In the genomic region with DNA sequence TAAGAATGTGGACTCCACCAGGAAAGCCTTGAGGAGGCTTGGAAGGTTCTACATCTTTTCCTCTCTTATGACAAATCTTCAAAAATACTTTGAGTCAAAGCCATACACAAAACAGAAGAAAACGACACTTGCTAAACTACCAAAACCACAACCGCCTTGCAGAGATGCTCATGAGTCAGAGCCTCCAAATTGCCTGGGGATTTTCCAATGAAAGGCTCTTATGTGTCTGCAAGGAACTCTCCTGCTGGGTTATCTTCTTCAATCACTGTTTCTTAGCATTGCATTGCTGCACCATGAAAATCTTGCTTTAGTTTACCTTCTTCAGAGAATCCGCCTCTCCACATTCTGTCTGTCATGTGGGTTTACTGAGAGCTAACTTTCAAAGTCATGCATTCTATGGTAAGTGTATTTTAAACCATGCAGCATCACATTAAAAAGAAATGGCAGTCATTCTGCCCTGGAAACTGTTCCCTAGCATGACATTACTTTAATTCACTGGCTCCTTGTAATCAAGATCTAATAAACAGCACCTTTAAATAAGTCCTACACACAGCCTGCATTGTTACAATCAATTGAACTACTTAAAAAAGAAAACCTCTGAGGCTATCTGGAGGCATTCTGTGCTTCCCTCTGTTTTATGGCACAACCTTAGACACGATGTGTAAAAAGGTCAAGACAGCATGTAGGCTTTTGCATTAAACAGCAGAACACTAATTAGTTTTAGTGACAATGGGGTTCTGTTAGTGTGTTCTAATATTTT, we compare ENCODE assay signal across 10 cellular contexts.
A peak's percentile ranks its signal among the peaks of the same experiment; 100 is the strongest.
DNase-seq lines count a peak whose midpoint lies in the region; ATAC-seq and TF ChIP-seq lines count a peak whose summit lies in the region.
"Had no signal": no experiment of that assay in that cellular context is flagged by ENCODE, and none has a peak within 500 bp of the region (broad histone marks: within the 10 kb centered on the region; RNA-seq: fewer than 3 reads in every experiment).

No MANE protein-coding gene starts in this region.

- peak; percentile 76 for ATAC-seq in activated CD4-positive, alpha-beta T cell treated with anti-CD3 and anti-CD28 coated beads for 36 hours
- ATAC-seq in HG03135 (IDR thresholded peaks at IDR 0.05; ENCODE audit: unreplicated experiment), result no peak

- peak; percentile 30 for DNase-seq in activated CD4-positive, alpha-beta T cell treated with anti-CD3 and anti-CD28 coated beads for 36 hours
- no peak for DNase-seq in activated CD4-positive, alpha-beta T cell treated with anti-CD3 and anti-CD28 coated beads, Interleukin-2, amount 50 U/mL, for 1 hour
- peak; percentile 8 for DNase-seq in HS-27A (ENCODE audit: low read depth)
- DNase-seq in astrocyte of the hippocampus (ENCODE audit: low read depth, low spot score), result peak; percentile 81
- peak; percentile 87 for DNase-seq in osteoblast (ENCODE audit: insufficient read length, low spot score, missing footprints)
- DNase-seq in stomach, result no peak
- DNase-seq in NCI-H2107 (lab: John Stamatoyannopoulos, UW), result no peak
- DNase-seq: activated CD4-positive, CD25-positive, alpha-beta regulatory T cell treated with anti-CD3 and anti-CD28 coated beads, Interleukin-2, amount 50 U/mL, for 72 hours had no signal

- TF ChIP-seq POLR2A in stomach (IDR thresholded peaks at IDR 0.05), result no peak

- no peaks in the 10 kb centered on the region for H3K79me2 ChIP-seq in osteoblast (ENCODE audit: insufficient read depth, low read length)

- H3K9me3 ChIP-seq in osteoblast (ENCODE audit: low read depth, low read length) (no peaks in the 10 kb centered on the region), stomach (no peaks in the 10 kb centered on the region)

- H3K36me3 Mint-ChIP-seq in activated CD4-positive, alpha-beta T cell treated with anti-CD3 and anti-CD28 coated beads for 36 hours (ENCODE audit: low read depth), result no peaks in the 10 kb centered on the region

- H3K9me3 Mint-ChIP-seq in activated CD4-positive, alpha-beta T cell treated with anti-CD3 and anti-CD28 coated beads for 36 hours (ENCODE audit: low read depth), result no peaks in the 10 kb centered on the region

- no peak for TF ChIP-seq CTCF in osteoblast (IDR thresholded peaks at IDR 0.05; ENCODE audit: extremely low read depth, low read depth, low read length)
- no peak for TF ChIP-seq CTCF in stomach (IDR thresholded peaks at IDR 0.05)

- 53 to 77% (median 73%) methylated on average over 4 of the region's 4 CpGs for WGBS in stomach, 5 donors

- POLR2A ChIA-PET in activated CD4-positive, alpha-beta T cell treated with anti-CD3 and anti-CD28 coated beads for 36 hours (lab: Charles Lee), result no interaction called here

- no peak overlapping the region for H2AFZ ChIP-seq in osteoblast (ENCODE audit: low read length)

- no peak overlapping the region for H3K4me3 ChIP-seq in osteoblast (ENCODE audit: insufficient read depth, low read length)
- H3K4me3 ChIP-seq in stomach, result no peak overlapping the region

- H3K36me3 ChIP-seq in osteoblast (ENCODE audit: insufficient read depth, low read length) (no peaks in the 10 kb centered on the region), stomach (no peaks in the 10 kb centered on the region)

- H3K27me3 Mint-ChIP-seq in activated CD4-positive, alpha-beta T cell treated with anti-CD3 and anti-CD28 coated beads for 36 hours, result peaks cover 16% of the 10 kb centered on the region

- no peak for TF ChIP-seq EP300 in stomach (IDR thresholded peaks at IDR 0.05)

- peaks cover 6% of the 10 kb centered on the region for H3K4me1 ChIP-seq in osteoblast (ENCODE audit: insufficient read depth, low read length)
- no peaks in the 10 kb centered on the region for H3K4me1 ChIP-seq in stomach

- H3K27ac ChIP-seq in osteoblast (ENCODE audit: low read depth, low read length) (no peak overlapping the region), stomach (no peak overlapping the region)

- H3K27me3 ChIP-seq in osteoblast (ENCODE audit: insufficient read depth, low read length) (peaks cover 11% of the 10 kb centered on the region), stomach (peaks cover 0 to 7% (median 0%) of the 10 kb centered on the region in 3 donors)

- H3K4me3 Mint-ChIP-seq in activated CD4-positive, alpha-beta T cell treated with anti-CD3 and anti-CD28 coated beads for 36 hours, result no peak overlapping the region

- H3K4me2 ChIP-seq in osteoblast (ENCODE audit: insufficient read depth, low read length), result no peak overlapping the region

- no peak overlapping the region for H3K27ac Mint-ChIP-seq in activated CD4-positive, alpha-beta T cell treated with anti-CD3 and anti-CD28 coated beads for 36 hours
- H3K27ac Mint-ChIP-seq: progenitor cell of endocrine pancreas had no signal

- intact Hi-C loops in activated CD4-positive, alpha-beta T cell treated with anti-CD3 and anti-CD28 coated beads for 36 hours (cut with DNase I, micrococcal nuclease), result no loop called here
- intact Hi-C loops in stomach (cut with DNase I; ENCODE audit: low total_unique reads), result no loop called here

- H3K4me1 Mint-ChIP-seq in activated CD4-positive, alpha-beta T cell treated with anti-CD3 and anti-CD28 coated beads for 36 hours, result no peaks in the 10 kb centered on the region

- no peaks in the 10 kb centered on the region for H4K20me1 ChIP-seq in osteoblast (ENCODE audit: insufficient read depth, low read length)

- CTCF ChIA-PET in activated CD4-positive, alpha-beta T cell treated with anti-CD3 and anti-CD28 coated beads for 36 hours (lab: Charles Lee), result no interaction called here

Comparison
In these comparisons a context has a peak if more than half of its experiments do, and no peak if none do; other contexts are left out.
1. DNase-seq: peak in activated CD4-positive, alpha-beta T cell treated with anti-CD3 and anti-CD28 coated beads for 36 hours (single experiment), HS-27A (single experiment), astrocyte of the hippocampus (single experiment) and osteoblast (single experiment); none in activated CD4-positive, alpha-beta T cell treated with anti-CD3 and anti-CD28 coated beads, Interleukin-2, amount 50 U/mL, for 1 hour (single experiment), stomach (single experiment) and NCI-H2107 (single experiment).